1 cellular context compared by ENCODE assay signal in the genomic region with DNA sequence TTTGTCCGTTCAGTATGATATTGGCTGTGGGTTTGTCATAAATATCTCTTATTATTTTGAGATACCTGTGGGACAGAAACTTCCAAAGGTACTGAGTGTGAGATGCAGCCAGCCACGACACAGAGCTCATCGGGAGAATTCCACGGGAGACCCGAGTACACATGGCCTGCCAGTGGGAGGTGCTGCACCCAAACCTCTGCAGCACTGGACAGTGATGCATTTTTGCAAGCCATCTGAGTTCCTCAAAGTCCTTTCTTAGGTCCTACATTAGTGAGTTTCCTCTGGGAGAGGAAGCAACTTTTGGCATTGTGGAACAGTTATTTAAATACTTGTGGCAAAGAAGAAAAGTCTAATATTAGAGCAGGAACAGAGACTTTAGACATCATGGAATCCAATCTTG.
A peak's percentile ranks its signal among the peaks of the same experiment; 100 is the strongest.
TF ChIP-seq lines count a peak whose summit lies in the region.

No MANE protein-coding gene starts in this region.

TF ChIP-seq in GM12878, 131 proteins besides CTCF, POLR2A, EP300 and RAD21:
- peak; percentile 37; the same call in 1 of the 2 replicates for TF ChIP-seq IKZF1 (conservative IDR thresholded peaks at IDR 0.05)
- TF ChIP-seq NR2F1 (conservative IDR thresholded peaks at IDR 0.05): no peak
- TF ChIP-seq IKZF2 (IDR thresholded peaks at IDR 0.05): 0 out of 4 replicates have a peak, but pooled peaks of 1 of the 2 experiments have one; percentile 16
- TF ChIP-seq, protein P1, sequence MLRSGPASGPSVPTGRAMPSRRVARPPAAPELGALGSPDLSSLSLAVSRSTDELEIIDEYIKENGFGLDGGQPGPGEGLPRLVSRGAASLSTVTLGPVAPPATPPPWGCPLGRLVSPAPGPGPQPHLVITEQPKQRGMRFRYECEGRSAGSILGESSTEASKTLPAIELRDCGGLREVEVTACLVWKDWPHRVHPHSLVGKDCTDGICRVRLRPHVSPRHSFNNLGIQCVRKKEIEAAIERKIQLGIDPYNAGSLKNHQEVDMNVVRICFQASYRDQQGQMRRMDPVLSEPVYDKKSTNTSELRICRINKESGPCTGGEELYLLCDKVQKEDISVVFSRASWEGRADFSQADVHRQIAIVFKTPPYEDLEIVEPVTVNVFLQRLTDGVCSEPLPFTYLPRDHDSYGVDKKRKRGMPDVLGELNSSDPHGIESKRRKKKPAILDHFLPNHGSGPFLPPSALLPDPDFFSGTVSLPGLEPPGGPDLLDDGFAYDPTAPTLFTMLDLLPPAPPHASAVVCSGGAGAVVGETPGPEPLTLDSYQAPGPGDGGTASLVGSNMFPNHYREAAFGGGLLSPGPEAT (IDR thresholded peaks at IDR 0.05; ENCODE audit: low read depth): 0 out of 2 replicates have a peak, but pooled peaks have one; percentile 13
